8 cellular contexts compared by ENCODE assay signal in genomic region chr12:10363922-10364838, GRCh38. TPM values are rescaled to one million over a fixed set of nuclear protein-coding genes. Genes with fewer than 3 reads are reported as not detected.
DNase-seq lines count a peak whose midpoint lies in the region; ATAC-seq and TF ChIP-seq lines count a peak whose summit lies in the region.

No MANE protein-coding gene starts in this region.

- no peak overlapping the region for H3K27ac ChIP-seq in iPS DF 6.9 (ENCODE audit: low read length)

- peak overlapping the region; percentile 45 for H3K4me3 ChIP-seq in astrocyte of the cerebellum (ENCODE audit: low read depth, low read length)
- peak overlapping the region; percentile 41; the same call in 1 of the 2 replicates for H3K4me3 ChIP-seq in iPS DF 6.9 (ENCODE audit: low read length)
- H3K4me3 ChIP-seq in skeletal muscle cell (ENCODE audit: low read depth, low read length): peak overlapping the region; percentile 54

- peak; percentile 38 for TF ChIP-seq POLR2A in GM19193 (IDR thresholded peaks at IDR 0.05; ENCODE audit: extremely low read depth, insufficient read depth, insufficient read length)

- no peaks in the 10 kb centered on the region for H3K9me3 ChIP-seq in iPS DF 6.9 (ENCODE audit: control insufficient read depth, insufficient read depth, low read length)

- BruUV-seq in Calu3 (replicated peaks; lab: Mats Ljungman, UMichigan): TSS peak; percentile 60

- peaks cover 22% of the 10 kb centered on the region for H3K36me3 Mint-ChIP-seq in Calu3 (ENCODE audit: insufficient read depth, unreplicated experiment)

- no peaks in the 10 kb centered on the region for H3K9me3 Mint-ChIP-seq in Calu3 (ENCODE audit: low read depth, unreplicated experiment)

- H3K4me1 ChIP-seq in iPS DF 6.9 (ENCODE audit: control insufficient read depth, insufficient read depth, low read length): peaks cover 9% of the 10 kb centered on the region; the same call in 1 of the 2 replicates

- peak; percentile 94 for ATAC-seq in HG03103 (IDR thresholded peaks at IDR 0.05; ENCODE audit: low read depth, unreplicated experiment)

- no CpG with 5 or more reads among the region's 19 CpGs for WGBS in iPS DF 6.9 (ENCODE audit: insufficient coverage, insufficient read length)

- no peaks in the 10 kb centered on the region; the same call in 1 of the 2 replicates for H3K36me3 ChIP-seq in iPS DF 6.9 (ENCODE audit: control insufficient read depth, insufficient read depth, low read length)

- H3K4me3 Mint-ChIP-seq in Calu3 (ENCODE audit: low read depth, unreplicated experiment): no peak overlapping the region

- no peak overlapping the region for H3K27ac Mint-ChIP-seq in Calu3 (ENCODE audit: unreplicated experiment)

- TF ChIP-seq CTCF in Calu3 (IDR thresholded peaks at IDR 0.05; ENCODE audit: unreplicated experiment) (no peak), astrocyte of the cerebellum (IDR thresholded peaks at IDR 0.05; ENCODE audit: low read depth, low read length, missing control alignments) (no peak)

- H3K27me3 ChIP-seq in iPS DF 6.9 (ENCODE audit: control insufficient read depth, insufficient read depth, low read length): no peaks in the 10 kb centered on the region

- CTCF ChIA-PET in Calu3 (lab: Charles Lee): interaction anchor here (1.2 kb wide), 1 partner anchor 198 kb away, joined by 3 read pairs; no protein-coding TSS in a partner anchor

- H3K27me3 Mint-ChIP-seq in Calu3 (ENCODE audit: unreplicated experiment): no peaks in the 10 kb centered on the region

- in situ Hi-C loops in astrocyte of the cerebellum (cut with HindIII; ENCODE audit: low sequenced_read_pairs): no loop called here

- intact Hi-C loops in Calu3 (cut with micrococcal nuclease; ENCODE audit: unreplicated experiment): loop anchor here (2.0 to 10.0 kb wide), 3 partner anchors 33 to 311 kb away; partner anchors contain the start of gene STYK1

- peaks cover 43% of the 10 kb centered on the region for H3K4me1 Mint-ChIP-seq in Calu3 (ENCODE audit: low read depth, unreplicated experiment)

- no peak for DNase-seq in Calu3
- DNase-seq in NOMO-1 treated with DMSO at 0.1 percent for 48 hours (lab: John Stamatoyannopoulos, UW; ENCODE audit: unreplicated experiment): peak; percentile 48
- no peak for DNase-seq in astrocyte of the cerebellum (ENCODE audit: low read depth)
- DNase-seq in iPS DF 6.9 (ENCODE audit: low read depth, low spot score): no peak
- peak; percentile 41 for DNase-seq in skeletal muscle cell (ENCODE audit: low read depth)
- no peak for DNase-seq in amniotic stem cell (lab: John Stamatoyannopoulos, UW)

RNA-seq across cellular contexts. Expression of gene KLRK1, which starts 25.7 kb away (rescaled TPM):
- total RNA-seq in Calu3 (2022): not detected in 2 replicates

RNA-seq across cellular contexts. Expression of gene KLRC4, which starts 45.4 kb away (rescaled TPM):
- not detected in 2 replicates for total RNA-seq in Calu3 (2022)

RNA-seq across cellular contexts. Expression of gene KLRC3, which starts 56.2 kb away (rescaled TPM):
- total RNA-seq in Calu3 (2022): not detected in 2 replicates

RNA-seq across cellular contexts. Expression of gene KLRD1, which starts 56.5 kb away (rescaled TPM):
- total RNA-seq in Calu3 (2022): 0.14 TPM in 1 of 2 replicates, not detected in the other

Comparison
In these comparisons a context has a peak if more than half of its experiments do, and no peak if none do; other contexts are left out.
1. DNase-seq: peak in NOMO-1 treated with DMSO at 0.1 percent for 48 hours (single experiment) and skeletal muscle cell (single experiment); none in Calu3 (single experiment), astrocyte of the cerebellum (single experiment), iPS DF 6.9 (single experiment) and amniotic stem cell (single experiment).
2. Peak in every context shown above with its lines, with median percentiles within 50 percentile points of each other: H3K4me3 ChIP-seq.